8 cellular contexts compared by ENCODE assay signal in genomic region chr3:132549890-132550578, GRCh38. TPM values are rescaled to one million over a fixed set of nuclear protein-coding genes. Genes with fewer than 3 reads are reported as not detected.
A peak's percentile ranks its signal among the peaks of the same experiment; 100 is the strongest.
DNase-seq lines count a peak whose midpoint lies in the region; ATAC-seq, FAIRE-seq and TF ChIP-seq lines count a peak whose summit lies in the region.

No MANE protein-coding gene starts in this region.

- no peaks in the 10 kb centered on the region for H3K9me3 ChIP-seq in lower lobe of right lung

- H3K36me3 ChIP-seq in bronchial epithelial cell (ENCODE audit: control insufficient read depth, insufficient read depth, low read length) (no peaks in the 10 kb centered on the region), lower lobe of right lung (no peaks in the 10 kb centered on the region)

- H3K4me3 ChIP-seq in bronchial epithelial cell (ENCODE audit: low read depth, low read length) = no peak overlapping the region
- H3K4me3 ChIP-seq in lower lobe of right lung = no peak overlapping the region

- no peak overlapping the region for H3K27ac ChIP-seq in lower lobe of right lung

- no peak for FAIRE-seq in bronchial epithelial cell (lab: Jason Lieb, UNC)

- intact Hi-C loops in lower lobe of right lung (cut with DNase I) = no loop called here

- DNase-seq in ELR (ENCODE audit: low read depth) = peak; percentile 79
- peak; percentile 72 for DNase-seq in bronchial epithelial cell (ENCODE audit: low read depth)
- DNase-seq in globus pallidus (ENCODE audit: low spot score) = no peak
- DNase-seq in NCI-H774 (lab: John Stamatoyannopoulos, UW) = no peak
- DNase-seq in UCSD-AML1 (lab: John Stamatoyannopoulos, UW; ENCODE audit: unreplicated experiment) = no peak
- no peak for DNase-seq in lower lobe of right lung

- H3K27me3 ChIP-seq in bronchial epithelial cell (ENCODE audit: control insufficient read depth, insufficient read depth, low read length) (no peaks in the 10 kb centered on the region), lower lobe of right lung (ENCODE audit: low read depth) (no peaks in the 10 kb centered on the region)

- ATAC-seq in GM19463 (IDR thresholded peaks at IDR 0.05; ENCODE audit: unreplicated experiment) = peak; percentile 84
- ATAC-seq in HG03520 (IDR thresholded peaks at IDR 0.05; ENCODE audit: unreplicated experiment) = peak; percentile 82
- ATAC-seq in lower lobe of right lung = no peak

- TF ChIP-seq CTCF in bronchial epithelial cell (IDR thresholded peaks at IDR 0.05; ENCODE audit: insufficient read depth, low read length, severe bottlenecking) (no peak), lower lobe of right lung (IDR thresholded peaks at IDR 0.05) (no peak)

- peaks cover 27% of the 10 kb centered on the region for H3K4me1 ChIP-seq in lower lobe of right lung

RNA-seq across cellular contexts. Expression of gene ACKR4, which starts 47.0 kb away (rescaled TPM):
- total RNA-seq in bronchial epithelial cell (under 0.01 TPM in 2 replicates), lower lobe of right lung (8.5 TPM)

Comparison
In these comparisons a context has a peak if more than half of its experiments do, and no peak if none do; other contexts are left out.
1. DNase-seq: peak in ELR (single experiment) and bronchial epithelial cell (single experiment); none in globus pallidus (single experiment), NCI-H774 (single experiment), UCSD-AML1 (single experiment) and lower lobe of right lung (single experiment).
2. ATAC-seq: peak in GM19463 (single experiment) and HG03520 (single experiment); none in lower lobe of right lung (0 of 2).